ENCODE assay signal across 22 cellular contexts in the genomic region with DNA sequence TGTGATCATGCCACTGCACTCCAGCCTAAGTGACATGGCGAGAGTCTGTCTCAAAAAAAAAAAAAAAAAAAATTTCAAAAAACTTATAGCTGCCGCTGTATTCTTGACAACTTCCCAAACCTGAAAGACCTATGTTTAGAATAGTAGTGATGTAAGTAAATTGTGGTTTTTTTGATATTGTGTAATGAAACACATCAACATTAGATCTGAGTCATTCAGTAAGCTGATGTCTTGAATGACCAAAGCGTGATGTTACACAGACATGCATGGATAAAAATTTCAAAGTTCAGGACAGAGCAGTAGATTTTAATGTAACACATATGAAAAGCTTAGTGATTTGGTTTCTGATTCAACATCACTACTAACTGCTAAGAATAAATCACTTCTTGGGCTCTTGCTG.
A peak's percentile ranks its signal among the peaks of the same experiment; 100 is the strongest.
DNase-seq lines count a peak whose midpoint lies in the region; ATAC-seq and TF ChIP-seq lines count a peak whose summit lies in the region.
"Had no signal": no experiment of that assay in that cellular context is flagged by ENCODE, and none has a peak within 500 bp of the region (broad histone marks: within the 10 kb centered on the region; RNA-seq: fewer than 3 reads in every experiment).

No MANE protein-coding gene starts in this region.

- peak; percentile 2 for DNase-seq in GM12865 (ENCODE audit: low read depth)
- DNase-seq in M059J (ENCODE audit: low read depth) = peak; percentile 15
- peak; percentile 84 for DNase-seq in SIG-M5 treated with dmso at 0.1 percent for 504 hours (lab: John Stamatoyannopoulos, UW; ENCODE audit: unreplicated experiment)
- DNase-seq in fibroblast of mammary gland (ENCODE audit: low read depth) = peak; percentile 41
- no peak for DNase-seq in NCI-H146 treated with DMSO at 0.1 percent for 48 hours (lab: John Stamatoyannopoulos, UW; ENCODE audit: unreplicated experiment)
- DNase-seq in COR-L47 (lab: John Stamatoyannopoulos, UW) = no peak
- DNase-seq in mesothelial cell of epicardium (ENCODE audit: low spot score in 2 of 2, unreplicated experiment in 2 of 2) = no peak
- DNase-seq: activated naive CD8-positive, alpha-beta T cell treated with anti-CD3 and anti-CD28 coated beads, Interleukin-2, amount 50 U/mL, for 24 hours; CD8-positive, alpha-beta memory T cell; dorsolateral prefrontal cortex; heart right ventricle; Karpas-422; NCI-H1436 treated with DMSO at 0.1 percent for 48 hours; NCI-H2227 treated with DMSO at 0.1 percent for 48 hours; SHP77 treated with DMSO at 0.1 percent for 48 hours; uterus had no signal

- H3K27ac Mint-ChIP-seq in mesothelial cell of epicardium = no peak overlapping the region
- H3K27ac Mint-ChIP-seq: activated naive CD8-positive, alpha-beta T cell treated with anti-CD3 and anti-CD28 coated beads, Interleukin-2, amount 50 U/mL, for 24 hours; activated T-helper 17 cell treated with anti-CD3 and anti-CD28 coated beads, Interleukin-2, amount 50 U/mL, for 72 hours; CD8-positive, alpha-beta memory T cell; T-helper 2 cell treated with Interferon-gamma antibody and Interleukin-4, amounts not matched to agents 5 μg/mL and 100 μg/mL, for 36 hours had no signal

- no peak for TF ChIP-seq CTCF in GM12865 (IDR thresholded peaks at IDR 0.05; ENCODE audit: insufficient read depth, low read depth, low read length, missing control alignments)
- TF ChIP-seq CTCF in fibroblast of mammary gland (conservative IDR thresholded peaks at IDR 0.05; ENCODE audit: control insufficient read depth, insufficient read depth, low read depth, low read length) = no peak
- no peak for TF ChIP-seq CTCF in mesothelial cell of epicardium (IDR thresholded peaks at IDR 0.05; ENCODE audit: unreplicated experiment)

- peaks cover 13% of the 10 kb centered on the region for H3K9me3 Mint-ChIP-seq in mesothelial cell of epicardium
- H3K9me3 Mint-ChIP-seq: activated naive CD8-positive, alpha-beta T cell treated with anti-CD3 and anti-CD28 coated beads, Interleukin-2, amount 50 U/mL, for 24 hours; activated T-helper 17 cell treated with anti-CD3 and anti-CD28 coated beads, Interleukin-2, amount 50 U/mL, for 72 hours had no signal

- ATAC-seq in GM21526 (IDR thresholded peaks at IDR 0.05; ENCODE audit: low FRiP score, unreplicated experiment) = no peak
- ATAC-seq: activated naive CD8-positive, alpha-beta T cell treated with anti-CD3 and anti-CD28 coated beads, Interleukin-2, amount 50 U/mL, for 24 hours; activated T-helper 17 cell treated with anti-CD3 and anti-CD28 coated beads, Interleukin-2, amount 50 U/mL, for 72 hours; heart right ventricle had no signal

- peaks cover 2% of the 10 kb centered on the region for H3K4me1 Mint-ChIP-seq in mesothelial cell of epicardium
- H3K4me1 Mint-ChIP-seq: activated naive CD8-positive, alpha-beta T cell treated with anti-CD3 and anti-CD28 coated beads, Interleukin-2, amount 50 U/mL, for 24 hours; activated T-helper 17 cell treated with anti-CD3 and anti-CD28 coated beads, Interleukin-2, amount 50 U/mL, for 72 hours; CD8-positive, alpha-beta memory T cell had no signal

- no peaks in the 10 kb centered on the region for H3K36me3 Mint-ChIP-seq in mesothelial cell of epicardium

- H3K4me3 Mint-ChIP-seq in mesothelial cell of epicardium = no peak overlapping the region
- H3K4me3 Mint-ChIP-seq: activated naive CD8-positive, alpha-beta T cell treated with anti-CD3 and anti-CD28 coated beads, Interleukin-2, amount 50 U/mL, for 24 hours; activated T-helper 17 cell treated with anti-CD3 and anti-CD28 coated beads, Interleukin-2, amount 50 U/mL, for 72 hours; CD8-positive, alpha-beta memory T cell; T-helper 2 cell treated with Interferon-gamma antibody and Interleukin-4, amounts not matched to agents 5 μg/mL and 100 μg/mL, for 36 hours had no signal

- H3K4me3 ChIP-seq in GM12865 (ENCODE audit: low read depth, low read length) (no peak overlapping the region), fibroblast of mammary gland (ENCODE audit: control insufficient read depth, low read depth, low read length) (no peak overlapping the region)
- H3K4me3 ChIP-seq: cardiac muscle cell, dorsolateral prefrontal cortex, esophagus muscularis mucosa, HAP-1, heart right ventricle, uterus had no signal

- no peaks in the 10 kb centered on the region for H3K27me3 Mint-ChIP-seq in mesothelial cell of epicardium (ENCODE audit: low read depth)

Comparison
In these comparisons a context has a peak if more than half of its experiments do, and no peak if none do; other contexts are left out.
1. DNase-seq: peak in GM12865 (single experiment), M059J (single experiment), SIG-M5 treated with dmso at 0.1 percent for 504 hours (single experiment) and fibroblast of mammary gland (single experiment); none in NCI-H146 treated with DMSO at 0.1 percent for 48 hours (single experiment), COR-L47 (single experiment) and mesothelial cell of epicardium (0 of 2).